Comparison of ENCODE assay signal across 8 cellular contexts in the genomic region with DNA sequence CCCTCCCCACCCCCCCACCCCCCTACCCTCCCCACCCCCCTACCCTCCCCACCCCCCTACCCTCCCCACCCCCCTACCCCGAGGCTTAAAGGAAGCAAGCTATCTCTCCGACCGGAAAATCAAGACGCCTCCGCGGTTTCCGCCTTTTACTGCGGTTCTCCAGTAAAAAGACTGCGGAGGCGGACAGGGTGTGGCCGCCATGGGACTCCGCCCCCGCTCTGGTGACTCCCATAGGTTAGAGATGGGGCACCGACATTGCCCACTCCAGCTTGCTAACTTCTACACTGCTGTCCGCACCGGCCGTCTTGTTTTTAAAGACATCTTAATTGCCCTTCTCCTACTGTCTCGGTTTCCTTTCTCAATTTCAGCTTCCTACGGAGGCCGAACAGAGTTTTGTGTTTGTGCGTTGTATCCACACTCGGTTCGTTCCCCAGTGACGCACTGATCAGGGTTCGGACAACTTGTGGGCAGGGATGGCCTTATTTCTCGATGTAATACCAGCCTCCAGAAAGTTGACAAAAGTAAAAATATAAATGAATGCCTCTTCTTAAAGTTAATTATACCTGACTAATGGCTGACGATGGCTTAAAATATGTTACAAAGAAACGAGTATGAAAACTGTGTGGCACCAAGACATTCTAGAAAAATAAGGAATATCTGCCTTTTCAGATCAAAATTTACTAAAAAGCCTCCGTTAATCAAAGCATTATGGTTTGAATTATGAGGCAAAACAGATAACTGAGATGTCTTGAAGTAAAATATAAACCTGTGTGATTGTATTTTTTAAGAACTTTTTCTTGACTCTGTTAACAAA. TPM values are rescaled to one million over a fixed set of nuclear protein-coding genes. Genes with fewer than 3 reads are reported as not detected.
DNase-seq lines count a peak whose midpoint lies in the region; ATAC-seq and TF ChIP-seq lines count a peak whose summit lies in the region.

No MANE protein-coding gene starts in this region.

- peaks cover 10% of the 10 kb centered on the region for H3K9me3 Mint-ChIP-seq in activated CD4-positive, alpha-beta memory T cell treated with anti-CD3 and anti-CD28 coated beads for 36 hours

- no peak for ATAC-seq in left ventricle myocardium superior

- TF ChIP-seq CTCF in foreskin fibroblast (IDR thresholded peaks at IDR 0.05; ENCODE audit: low read depth, low read length): no peak

- H3K27me3 Mint-ChIP-seq in activated CD4-positive, alpha-beta memory T cell treated with anti-CD3 and anti-CD28 coated beads for 36 hours: no peaks in the 10 kb centered on the region

- POLR2A ChIA-PET in activated CD4-positive, alpha-beta memory T cell treated with anti-CD3 and anti-CD28 coated beads for 36 hours (lab: Charles Lee): interaction anchor here (0.8 to 1.1 kb wide), 2 partner anchors 29 to 223 kb away, joined by 3 read pairs; no protein-coding TSS in a partner anchor

- H3K36me3 Mint-ChIP-seq in activated CD4-positive, alpha-beta memory T cell treated with anti-CD3 and anti-CD28 coated beads for 36 hours: peaks cover 32% of the 10 kb centered on the region

- H3K4me3 Mint-ChIP-seq in activated CD4-positive, alpha-beta memory T cell treated with anti-CD3 and anti-CD28 coated beads for 36 hours: peak overlapping the region; percentile 63

- H3K27ac Mint-ChIP-seq in activated CD4-positive, alpha-beta memory T cell treated with anti-CD3 and anti-CD28 coated beads for 36 hours: peak overlapping the region; percentile 73

- H3K4me1 Mint-ChIP-seq in activated CD4-positive, alpha-beta memory T cell treated with anti-CD3 and anti-CD28 coated beads for 36 hours (ENCODE audit: low read depth): peaks cover 30% of the 10 kb centered on the region

- intact Hi-C loops in activated CD4-positive, alpha-beta memory T cell treated with anti-CD3 and anti-CD28 coated beads for 36 hours (cut with micrococcal nuclease): loop anchor here (1.0 kb wide), 5 partner anchors 20 to 129 kb away; partner anchors contain the start of gene ZNF263
- intact Hi-C loops in left ventricle myocardium superior (cut with micrococcal nuclease): no loop called here

- peak; percentile 85 for DNase-seq in MV-4-11 (lab: John Stamatoyannopoulos, UW)
- DNase-seq in activated CD4-positive, alpha-beta memory T cell treated with anti-CD3 and anti-CD28 coated beads for 36 hours: peak; percentile 74
- peak; percentile 35 for DNase-seq in left ventricle myocardium superior
- peak; percentile 49 for DNase-seq in stimulated activated CD8-positive, alpha-beta memory T cell treated with anti-CD3 and anti-CD28 coated beads, Interleukin-4, amount 100 ng/mL, for 48 hours
- no peak for DNase-seq in foreskin fibroblast
- DNase-seq in NCI-H1694 treated with DMSO at 0.1 percent for 48 hours (lab: John Stamatoyannopoulos, UW): no peak
- DNase-seq in Ammon's horn (ENCODE audit: low spot score): no peak
- no peak for DNase-seq in NCI-H1436 (lab: John Stamatoyannopoulos, UW)

- CTCF ChIA-PET in activated CD4-positive, alpha-beta memory T cell treated with anti-CD3 and anti-CD28 coated beads for 36 hours (lab: Charles Lee): interaction anchor here (0.7 to 1.1 kb wide), 2 partner anchors 27 to 106 kb away, joined by 3 to 4 read pairs; no protein-coding TSS in a partner anchor

- no peak overlapping the region for H3K4me3 ChIP-seq in foreskin fibroblast (ENCODE audit: low read depth in 1 of 2, low read length in 2 of 2)

RNA-seq across cellular contexts. Expression of gene ZNF200, which starts 1.1 kb away (rescaled TPM):
- total RNA-seq in activated CD4-positive, alpha-beta memory T cell treated with anti-CD3 and anti-CD28 coated beads for 36 hours: 10 to 100 TPM; 10.6 to 11.5 TPM
- total RNA-seq in left ventricle myocardium superior: 5.7 TPM

RNA-seq across cellular contexts. Expression of gene MEFV, which starts 20.4 kb away (rescaled TPM):
- total RNA-seq in activated CD4-positive, alpha-beta memory T cell treated with anti-CD3 and anti-CD28 coated beads for 36 hours: under 1 TPM; 0.07 to 0.17 TPM
- 0.62 TPM for total RNA-seq in left ventricle myocardium superior

RNA-seq across cellular contexts. Expression of gene ZNF263, which starts 47.2 kb away (rescaled TPM):
- total RNA-seq in activated CD4-positive, alpha-beta memory T cell treated with anti-CD3 and anti-CD28 coated beads for 36 hours: 10 to 100 TPM; 13.2 to 13.5 TPM
- total RNA-seq in left ventricle myocardium superior: 7.8 TPM

RNA-seq across cellular contexts. Expression of gene OR1F1, which starts 48.1 kb away (rescaled TPM):
- not detected for total RNA-seq in activated CD4-positive, alpha-beta memory T cell treated with anti-CD3 and anti-CD28 coated beads for 36 hours
- not detected for total RNA-seq in left ventricle myocardium superior

Comparison
In these comparisons a context has a peak if more than half of its experiments do, and no peak if none do; other contexts are left out.
1. DNase-seq: peak in MV-4-11 (single experiment), activated CD4-positive, alpha-beta memory T cell treated with anti-CD3 and anti-CD28 coated beads for 36 hours (single experiment), left ventricle myocardium superior (single experiment) and stimulated activated CD8-positive, alpha-beta memory T cell treated with anti-CD3 and anti-CD28 coated beads, Interleukin-4, amount 100 ng/mL, for 48 hours (single experiment); none in foreskin fibroblast (0 of 2), NCI-H1694 treated with DMSO at 0.1 percent for 48 hours (single experiment), Ammon's horn (single experiment) and NCI-H1436 (single experiment).